Comparison of ENCODE assay signal across 16 cellular contexts in the genomic region with DNA sequence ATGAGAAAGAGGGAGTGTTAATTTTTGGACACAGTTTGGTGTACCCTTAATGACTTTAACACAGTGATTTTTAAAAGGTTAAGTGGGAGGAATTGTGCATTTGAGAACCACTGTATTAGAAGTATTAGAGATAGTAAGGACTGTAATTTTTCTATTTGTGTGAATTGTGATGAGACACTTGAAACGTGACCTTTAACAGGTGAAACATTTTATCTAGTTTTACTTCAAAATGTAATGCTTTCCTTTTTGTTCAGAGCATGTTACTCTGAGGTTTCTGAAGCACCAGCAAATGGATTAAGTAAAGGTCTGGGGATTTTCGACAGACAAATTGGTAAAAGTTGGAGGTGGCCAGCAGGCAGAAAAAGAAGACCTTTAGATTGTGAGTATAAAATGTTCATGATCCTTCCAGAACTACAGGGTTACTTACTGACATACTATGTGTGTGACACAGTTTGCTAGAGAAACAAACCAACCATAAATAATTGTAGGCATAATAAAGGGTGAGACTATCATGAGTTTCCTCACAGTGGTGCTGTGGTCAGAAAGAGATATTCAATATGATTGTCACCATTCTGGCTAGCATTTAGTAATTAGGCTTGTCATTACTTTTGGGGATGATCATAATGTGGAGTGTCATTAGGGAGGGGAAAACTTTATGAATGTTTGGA. TPM values are rescaled to one million over a fixed set of nuclear protein-coding genes. Genes with fewer than 3 reads are reported as not detected.
DNase-seq lines count a peak whose midpoint lies in the region; TF ChIP-seq lines count a peak whose summit lies in the region.
"Had no signal": no experiment of that assay in that cellular context is flagged by ENCODE, and none has a peak within 500 bp of the region (broad histone marks: within the 10 kb centered on the region; RNA-seq: fewer than 3 reads in every experiment).

No MANE protein-coding gene starts in this region.

- intact Hi-C loops in prostate gland (cut with DNase I) = no loop called here

- whole genome bisulfite sequencing in prostate gland = 54% methylated on average over 2 of the region's 2 CpGs

- H3K4me3 Mint-ChIP-seq in HFFc6 (no peak overlapping the region), brain (peak overlapping the region in 1 of 5 experiments; percentile 0)
- H3K4me3 Mint-ChIP-seq: CD4-positive, alpha-beta T cell; T-helper 17 cell had no signal

- TF ChIP-seq CTCF in HFFc6 (IDR thresholded peaks at IDR 0.05) (no peak; the same call in 1 of the 2 replicates), brain (conservative IDR thresholded peaks at IDR 0.05) (no peak), prostate gland (IDR thresholded peaks at IDR 0.05) (no peak)

- H3K27me3 Mint-ChIP-seq in HFFc6 (ENCODE audit: insufficient read depth) (peaks cover 2% of the 10 kb centered on the region), brain (no peaks in the 10 kb centered on the region)
- H3K27me3 Mint-ChIP-seq: CD4-positive, alpha-beta T cell; T-helper 17 cell had no signal

- H3K27ac Mint-ChIP-seq in HFFc6 (peak overlapping the region; percentile 20), brain (peak overlapping the region in 4 of 5 experiments; percentile 13 to 65 (median 28))
- H3K27ac Mint-ChIP-seq: CD4-positive, alpha-beta T cell; T-helper 17 cell had no signal

- peak overlapping the region; percentile 11 to 25 for H3K27ac ChIP-seq in prostate gland
- H3K27ac ChIP-seq: HL-60, right atrium auricular region had no signal

- no peaks in the 10 kb centered on the region for H3K36me3 ChIP-seq in prostate gland

- H3K4me1 ChIP-seq in prostate gland (replicated peaks) = no peaks in the 10 kb centered on the region

- no peak for TF ChIP-seq POLR2A in prostate gland (IDR thresholded peaks at IDR 0.05)

- H3K27me3 ChIP-seq in prostate gland (replicated peaks; ENCODE audit: insufficient read depth) = no peaks in the 10 kb centered on the region
- H3K27me3 ChIP-seq: right atrium auricular region had no signal

- H3K4me3 ChIP-seq in prostate gland = no peak overlapping the region
- H3K4me3 ChIP-seq: right atrium auricular region had no signal

- DNase-seq in GM03348 (ENCODE audit: low spot score) (peak; percentile 13), HFFc6 (peak; percentile 35), prostate gland (ENCODE audit: low spot score) (no peak), NCI-H146 treated with DMSO at 0.1 percent for 48 hours (lab: John Stamatoyannopoulos, UW; ENCODE audit: unreplicated experiment) (no peak), SKM-1 (lab: John Stamatoyannopoulos, UW; ENCODE audit: unreplicated experiment) (no peak), AG08396 (ENCODE audit: low spot score) (no peak)
- DNase-seq: activated CD4-positive, alpha-beta T cell treated with anti-CD3 and anti-CD28 coated beads for 48 hours; activated effector memory CD4-positive, alpha-beta T cell treated with anti-CD3 and anti-CD28 coated beads, Interleukin-2, amount 50 U/mL, for 16 hours; CD4-positive, alpha-beta T cell; NCI-H187 treated with DMSO at 0.1 percent for 48 hours; NCI-H526 treated with DMSO at 0.1 percent for 48 hours; stimulated activated CD4-positive, alpha-beta T cell treated with anti-CD3 and anti-CD28 coated beads, Interleukin-4, amount 100 ng/mL, for 1 hour; T-helper 17 cell had no signal

- H3K4me1 Mint-ChIP-seq in HFFc6 (ENCODE audit: low read depth) (peaks cover 38% of the 10 kb centered on the region), brain (peaks cover 44% of the 10 kb centered on the region)

- no peaks in the 10 kb centered on the region for H3K9me3 Mint-ChIP-seq in HFFc6
- no peaks in the 10 kb centered on the region for H3K9me3 Mint-ChIP-seq in brain
- H3K9me3 Mint-ChIP-seq: CD4-positive, alpha-beta T cell had no signal

- H3K36me3 Mint-ChIP-seq in HFFc6 (ENCODE audit: low read depth) (peaks cover 6% of the 10 kb centered on the region), brain (peaks cover 72% of the 10 kb centered on the region)

- no peaks in the 10 kb centered on the region for H3K9me3 ChIP-seq in prostate gland
- H3K9me3 ChIP-seq: right atrium auricular region had no signal

RNA-seq across cellular contexts. Expression of a gene that starts 26.1 kb away (rescaled TPM):
- 10 to 100 TPM; 26.5 to 32.6 (median 29.3) TPM for total RNA-seq in HFFc6 (2021; fragmentation: NEBNext Ultra II Directional; extraction: Animal tissue kit (Norgen Biotek cat#: 25700))
- polyA plus RNA-seq in brain (ENCODE audit: insufficient read depth, low read depth, low replicate concordance) = 4.4 TPM
- 10 to 100 TPM; 32.8 to 40.0 TPM for total RNA-seq in prostate gland

Comparison
In these comparisons a context has a peak if more than half of its experiments do, and no peak if none do; other contexts are left out.
1. DNase-seq: peak in GM03348 (single experiment) and HFFc6 (single experiment); none in prostate gland (single experiment), NCI-H146 treated with DMSO at 0.1 percent for 48 hours (single experiment), SKM-1 (single experiment) and AG08396 (single experiment).